ENCODE assay signal across 9 cellular contexts in the genomic region with DNA sequence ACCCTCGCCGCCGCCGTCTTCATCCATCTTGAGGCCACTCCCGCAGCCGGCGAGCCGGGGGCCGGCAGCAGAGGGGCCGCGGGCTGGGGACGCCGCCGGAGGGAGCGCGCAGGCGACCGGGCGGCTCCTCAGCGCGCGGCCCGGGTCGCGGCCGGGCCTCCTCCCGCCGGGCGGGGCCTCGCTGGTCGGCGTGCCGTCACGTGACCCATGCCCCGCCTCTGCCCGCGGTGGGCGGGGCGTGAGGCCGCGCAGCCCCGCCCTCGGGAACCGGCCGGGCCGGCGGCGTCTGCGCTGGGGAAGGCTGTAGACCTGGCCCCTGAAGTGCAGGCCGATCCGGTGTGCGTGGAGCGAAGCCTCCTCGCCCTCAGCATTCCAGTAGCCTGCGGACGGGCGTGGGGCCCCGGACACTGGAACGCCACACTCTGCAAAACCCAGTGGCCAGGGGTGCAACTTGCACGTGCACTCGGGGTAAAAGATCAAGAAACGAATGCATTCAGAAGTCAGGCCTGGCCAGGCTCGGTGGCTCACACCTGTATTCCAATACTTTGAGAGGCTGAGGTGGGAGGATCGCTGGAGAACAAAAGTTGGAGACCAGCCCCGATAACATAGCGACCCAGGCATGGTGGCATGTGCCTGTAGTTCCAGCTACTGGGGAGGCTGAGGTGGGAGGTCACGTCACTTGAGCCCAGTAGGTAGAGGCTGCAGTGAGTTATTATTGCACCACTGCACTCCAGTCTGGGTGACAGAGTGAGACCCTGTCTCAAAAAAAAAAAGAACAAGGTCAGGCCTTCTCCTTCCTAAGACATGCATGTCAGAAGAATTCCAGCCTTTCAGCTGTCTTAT. TPM values are rescaled to one million over a fixed set of nuclear protein-coding genes. Genes with fewer than 3 reads are reported as not detected.
DNase-seq lines count a peak whose midpoint lies in the region; ATAC-seq, FAIRE-seq and TF ChIP-seq lines count a peak whose summit lies in the region.
"Had no signal": no experiment of that assay in that cellular context is flagged by ENCODE, and none has a peak within 500 bp of the region (broad histone marks: within the 10 kb centered on the region; RNA-seq: fewer than 3 reads in every experiment).

A gene with protein sequence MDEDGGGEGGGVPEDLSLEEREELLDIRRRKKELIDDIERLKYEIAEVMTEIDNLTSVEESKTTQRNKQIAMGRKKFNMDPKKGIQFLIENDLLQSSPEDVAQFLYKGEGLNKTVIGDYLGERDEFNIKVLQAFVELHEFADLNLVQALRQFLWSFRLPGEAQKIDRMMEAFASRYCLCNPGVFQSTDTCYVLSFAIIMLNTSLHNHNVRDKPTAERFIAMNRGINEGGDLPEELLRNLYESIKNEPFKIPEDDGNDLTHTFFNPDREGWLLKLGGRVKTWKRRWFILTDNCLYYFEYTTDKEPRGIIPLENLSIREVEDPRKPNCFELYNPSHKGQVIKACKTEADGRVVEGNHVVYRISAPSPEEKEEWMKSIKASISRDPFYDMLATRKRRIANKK (minus strand): TSS at position 144 of the 843 bp plus-strand sequence. CDS start 117 bp downstream, at position 27.

- H3K79me1 ChIP-seq in H1 (ENCODE audit: low read depth, low read length) (peaks cover 5% of the 10 kb centered on the region; the same call in 1 of the 2 replicates), mesendoderm (ENCODE audit: low read length) (peaks cover 8% of the 10 kb centered on the region)

- peaks cover 3 to 13% (median 9%) of the 10 kb centered on the region in 4 experiments; a peak in 5 of 7 replicates for H3K4me1 ChIP-seq in H1 (replicated peaks in 1 of 4; ENCODE audit: control insufficient read depth in 3 of 4, insufficient read depth in 4 of 4, low read length in 3 of 4)
- H3K4me1 ChIP-seq in mesendoderm (ENCODE audit: control insufficient read depth, low read depth, low read length), result peaks cover 3% of the 10 kb centered on the region

- DNase-seq in BJ (ENCODE audit: low read depth) (no peak), NCI-H82 treated with DMSO at 0.1 percent for 48 hours (lab: John Stamatoyannopoulos, UW; ENCODE audit: unreplicated experiment) (peak; percentile 25), H1 (ENCODE audit: low read depth in 1 of 2, low spot score in 2 of 2) (peak; percentile 47 to 93), mesendoderm (peak; percentile 84)
- DNase-seq in activated CD8-positive, alpha-beta memory T cell treated with anti-CD3 and anti-CD28 coated beads for 48 hours (ENCODE audit: low read depth in 2 of 3, low spot score in 2 of 3), result peak; percentile 35 to 69 (median 68)
- peak; percentile 51 for DNase-seq in stimulated activated CD8-positive, alpha-beta memory T cell treated with anti-CD3 and anti-CD28 coated beads, Interleukin-12 subunit alpha, Interleukin-12 subunit beta, amount 100 ng/mL, for 24 hours (ENCODE audit: extremely low read depth)

- H3K18ac ChIP-seq in H1 (ENCODE audit: extremely low read depth, low read length) (peak within 1 kb of the TSS; percentile 52; the same call in 1 of the 2 replicates), mesendoderm (ENCODE audit: low read length) (peak within 1 kb of the TSS; percentile 92)

- H3K27ac ChIP-seq in H1 (ENCODE audit: low read depth, low read length) (no peak within 1 kb of the TSS), mesendoderm (ENCODE audit: low read depth, low read length) (no peak within 1 kb of the TSS)

- no peak for TF ChIP-seq RAD21 in H1 (IDR thresholded peaks at IDR 0.05 in 1 of 2, conservative IDR thresholded peaks at IDR 0.05 in 1 of 2; ENCODE audit: low read depth in 2 of 2, low read length in 2 of 2)

- peaks cover 2% of the 10 kb centered on the region; the same call in 1 of the 2 replicates for H3K36me3 ChIP-seq in BJ (ENCODE audit: control insufficient read depth, insufficient read depth, low read length)
- no peaks in the 10 kb centered on the region for H3K36me3 ChIP-seq in H1 (ENCODE audit: control insufficient read depth in 2 of 4, insufficient read depth in 4 of 4, low read length in 3 of 4)
- H3K36me3 ChIP-seq in mesendoderm (ENCODE audit: control insufficient read depth, insufficient read depth, low read length), result no peaks in the 10 kb centered on the region

- H3K14ac ChIP-seq in H1 (ENCODE audit: insufficient read length), result no peak within 1 kb of the TSS

- H3K4ac ChIP-seq in H1 (replicated peaks; ENCODE audit: insufficient read length, low read depth, low read length), result no peak within 1 kb of the TSS
- H3K4ac ChIP-seq in mesendoderm (ENCODE audit: low read depth, low read length), result no peak within 1 kb of the TSS

- peak within 1 kb of the TSS; percentile 68 for H4K91ac ChIP-seq in H1 (replicated peaks; ENCODE audit: insufficient read length, low read length)

- H3K56ac ChIP-seq in H1 (replicated peaks; ENCODE audit: insufficient read length, low read depth, low read length), result peak within 1 kb of the TSS; percentile 54
- peak within 1 kb of the TSS; percentile 97 for H3K56ac ChIP-seq in mesendoderm (ENCODE audit: low read length)

- TF ChIP-seq POLR2A in H1 (IDR thresholded peaks at IDR 0.05; ENCODE audit: control extremely low read depth in 1 of 2, low read depth in 2 of 2, low read length in 2 of 2), result no peak

- POLR2A ChIA-PET in BJ (lab: Charles Lee) (no interaction called here), H1 (lab: Charles Lee; ENCODE audit: partially characterized antibody) (no interaction called here)

- H3K23me2 ChIP-seq in H1 (ENCODE audit: low read depth, low read length), result peaks cover 14% of the 10 kb centered on the region; the same call in 1 of the 2 replicates

- TF ChIP-seq CTCF in BJ (IDR thresholded peaks at IDR 0.05; ENCODE audit: insufficient read depth, low read depth, low read length), result no peak
- TF ChIP-seq CTCF in H1 (IDR thresholded peaks at IDR 0.05; ENCODE audit: control extremely low read depth in 1 of 3, insufficient read depth in 1 of 3, low read depth in 1 of 3, low read length in 3 of 3), result no peak

- H3K23ac ChIP-seq in H1 (ENCODE audit: insufficient read length) (no peak within 1 kb of the TSS), mesendoderm (ENCODE audit: low read length) (peak within 1 kb of the TSS; percentile 66)

- H3K27me3 ChIP-seq in BJ (ENCODE audit: control insufficient read depth, insufficient read depth, low read length) (no peaks in the 10 kb centered on the region), H1 (replicated peaks in 1 of 4; ENCODE audit: control insufficient read depth in 3 of 4, extremely low read depth in 1 of 4, insufficient read depth in 3 of 4, low read length in 3 of 4) (peaks cover 0 to 9% (median 6%) of the 10 kb centered on the region in 4 experiments; a peak in 4 of 7 replicates), mesendoderm (ENCODE audit: insufficient read depth, low read length, poor library complexity) (no peaks in the 10 kb centered on the region)

- peak within 1 kb of the TSS; percentile 96 for H4K8ac ChIP-seq in H1 (ENCODE audit: extremely low read depth, insufficient read depth, low read length)
- H4K8ac ChIP-seq in mesendoderm (ENCODE audit: low read depth, low read length), result no peak within 1 kb of the TSS

- no peak within 1 kb of the TSS for H4K5ac ChIP-seq in H1 (ENCODE audit: insufficient read length, low read depth, low read length)
- H4K5ac ChIP-seq in mesendoderm (ENCODE audit: low read length), result no peak within 1 kb of the TSS

- H3K4me3 ChIP-seq in BJ (ENCODE audit: low read depth, low read length) (peak within 1 kb of the TSS; percentile 95), H1 (ENCODE audit: extremely low read depth in 1 of 4, insufficient read depth in 2 of 4, low read depth in 3 of 4, low read length in 4 of 4) (peak within 1 kb of the TSS; percentile 51 to 80 (median 77)), mesendoderm (ENCODE audit: low read length) (peak within 1 kb of the TSS; percentile 80)

- H2BK5ac ChIP-seq in H1 (ENCODE audit: low read depth, low read length) (peak within 1 kb of the TSS; percentile 68; the same call in 1 of the 2 replicates), mesendoderm (ENCODE audit: low read length) (no peak within 1 kb of the TSS)

- CTCF ChIA-PET in BJ (lab: Yijun Ruan, JAX), result interaction anchor here (1.1 kb wide), 1 partner anchor 50 kb away, joined by 4 read pairs; no protein-coding TSS in a partner anchor
- CTCF ChIA-PET in H1 (lab: Charles Lee; ENCODE audit: partially characterized antibody), result interaction anchor here (1.0 to 1.3 kb wide), 4 partner anchors 14 to 108 kb away, joined by 3 to 6 read pairs (median 3); no protein-coding TSS in a partner anchor

- H2BK15ac ChIP-seq in H1 (ENCODE audit: low read length) (no peak within 1 kb of the TSS), mesendoderm (replicated peaks; ENCODE audit: low read depth) (no peak within 1 kb of the TSS)

- peak; percentile 90 for ATAC-seq in GM19035 (IDR thresholded peaks at IDR 0.05; ENCODE audit: unreplicated experiment)
- peak; percentile 76 for ATAC-seq in HG03196 (IDR thresholded peaks at IDR 0.05; ENCODE audit: unreplicated experiment)

- H2AK5ac ChIP-seq in H1 (ENCODE audit: low read depth, low read length) (no peak within 1 kb of the TSS), mesendoderm (ENCODE audit: low read length) (no peak within 1 kb of the TSS)

- no peak within 1 kb of the TSS for H2BK120ac ChIP-seq in H1 (replicated peaks; ENCODE audit: low read depth, low read length)
- H2BK120ac ChIP-seq in mesendoderm (ENCODE audit: low read depth, low read length), result no peak within 1 kb of the TSS

- no peak for FAIRE-seq in H1 (lab: Jason Lieb, UNC)
- FAIRE-seq: TTC549 had no signal

- H3K4me2 ChIP-seq in H1 (ENCODE audit: insufficient read depth in 1 of 2, low read depth in 2 of 2, low read length in 2 of 2) (peak within 1 kb of the TSS; percentile 96 to 100), mesendoderm (ENCODE audit: low read length) (peak within 1 kb of the TSS; percentile 99)

- no peak within 1 kb of the TSS for H2BK12ac ChIP-seq in H1 (ENCODE audit: low read depth, low read length)

- peak within 1 kb of the TSS; percentile 16 to 54 (median 32); a peak in 6 of 7 replicates for H3K9ac ChIP-seq in H1 (replicated peaks in 1 of 4; ENCODE audit: extremely low read depth in 1 of 4, low read depth in 3 of 4, low read length in 3 of 4)
- H3K9ac ChIP-seq in mesendoderm (ENCODE audit: low read length), result peak within 1 kb of the TSS; percentile 88

- H2AFZ ChIP-seq in H1 (ENCODE audit: low read length), result peak within 1 kb of the TSS; percentile 92; the same call in 1 of the 2 replicates

- H2BK20ac ChIP-seq in H1 (ENCODE audit: low read length), result no peak within 1 kb of the TSS

- TF ChIP-seq EP300 in H1 (IDR thresholded peaks at IDR 0.05; ENCODE audit: borderline replicate concordance in 1 of 2, low read depth in 2 of 2, low read length in 2 of 2), result 0 out of 3 replicates have a peak, but pooled peaks of 1 of the 2 experiments have one; percentile 1

- no peaks in the 10 kb centered on the region for H3K9me3 ChIP-seq in H1 (ENCODE audit: insufficient read depth in 2 of 2, low read depth in 1 of 2, low read length in 1 of 2)

- H4K20me1 ChIP-seq in H1 (replicated peaks in 1 of 2; ENCODE audit: control insufficient read depth in 1 of 2, insufficient read depth in 2 of 2, low read length in 2 of 2), result peaks cover 4 to 12% of the 10 kb centered on the region in 2 experiments

- WGBS in H1 (ENCODE audit: extremely low coverage in 1 of 2, insufficient coverage in 1 of 2, insufficient read length in 1 of 2, insufficient replicate concordance in 2 of 2, low coverage in 1 of 2, low lambda C conversion rate in 2 of 2, missing lambda C conversion rate in 1 of 2), 2 experiments, result 15% methylated on average over 36 of the region's 67 CpGs; no CpG with 5 or more reads in 1 of the 2 experiments
- no CpG with 5 or more reads among the region's 67 CpGs for WGBS in mesendoderm (ENCODE audit: extremely low coverage, insufficient coverage, low lambda C conversion rate)

- H3K79me2 ChIP-seq in H1 (ENCODE audit: control insufficient read depth in 1 of 2, insufficient read depth in 2 of 2, low read length in 2 of 2), result peaks cover 0 to 24% of the 10 kb centered on the region in 2 experiments; a peak in 1 of 4 replicates
- H3K79me2 ChIP-seq in mesendoderm (ENCODE audit: control insufficient read depth, insufficient read depth, low read length), result peaks cover 8% of the 10 kb centered on the region

RNA-seq across cellular contexts. Expression of the gene that starts here (rescaled TPM):
- polyA plus RNA-seq in BJ (2011; rRNA removed) (40.6 and 45.5 TPM in 2 replicates), H1 (2011; rRNA removed) (10.3 and 15.4 TPM in 2 replicates)
- polyA minus RNA-seq in BJ (2011; rRNA and poly(A)+ RNA removed), result 25.6 and 28.8 TPM in 2 replicates
- 9.7 and 11.9 TPM in 2 replicates for total RNA-seq in H1 (2021; fragmentation: NEBNext Ultra II Directional; extraction: Animal tissue kit (Norgen Biotek cat#: 25700))
- polyA plus RNA-seq in H1 (2011; cell fraction: cytosol; rRNA removed), result 9.3 TPM
- polyA plus RNA-seq in H1 (2011; cell fraction: nucleus; rRNA removed), result 24.2 TPM
- 7.1 to 10.0 TPM (median 9.3 TPM) in 4 replicates for polyA plus RNA-seq in H1 (2012, experiment 1 of 2)
- 3.8 TPM for polyA plus RNA-seq in H1 (2012, experiment 2 of 2)
- 8.0 TPM for polyA plus RNA-seq in H1 (2013, experiment 1 of 2)
- 9.2 TPM for polyA plus RNA-seq in H1 (2013, experiment 2 of 2)
- polyA minus RNA-seq in H1 (2011; rRNA and poly(A)+ RNA removed), result 5.1 and 10.3 TPM in 2 replicates
- polyA minus RNA-seq in H1 (2011; cell fraction: cytosol; rRNA and poly(A)+ RNA removed), result 9.4 TPM
- polyA minus RNA-seq in H1 (2011; cell fraction: nucleus; rRNA and poly(A)+ RNA removed), result 11.6 TPM
- polyA plus RNA-seq in mesendoderm (2013, experiment 1 of 2), result 9.0 TPM
- 9.2 TPM for polyA plus RNA-seq in mesendoderm (2013, experiment 2 of 2)
